ENCODE assay signal across 23 cellular contexts in the genomic region with DNA sequence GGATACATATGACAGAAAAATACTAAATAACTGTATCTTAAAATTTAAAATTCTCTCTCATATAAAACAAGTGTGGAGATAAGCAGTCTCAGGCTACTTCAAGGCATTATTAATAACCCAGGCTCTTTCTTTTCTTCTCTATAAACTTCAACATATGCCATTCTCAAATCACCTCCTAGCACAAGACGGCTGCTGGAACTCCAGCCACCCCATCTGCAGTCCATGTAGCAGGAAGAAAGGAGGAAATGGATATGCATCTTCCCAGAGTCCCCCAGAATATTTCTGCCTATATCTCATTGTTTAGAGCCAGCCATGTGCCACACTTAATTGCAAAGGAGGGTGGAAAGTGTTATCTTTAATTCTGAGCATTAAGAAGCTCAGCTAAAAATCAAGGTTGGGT. TPM values are rescaled to one million over a fixed set of nuclear protein-coding genes. Genes with fewer than 3 reads are reported as not detected.
DNase-seq lines count a peak whose midpoint lies in the region; ATAC-seq, FAIRE-seq and TF ChIP-seq lines count a peak whose summit lies in the region.
"Had no signal": no experiment of that assay in that cellular context is flagged by ENCODE, and none has a peak within 500 bp of the region (broad histone marks: within the 10 kb centered on the region; RNA-seq: fewer than 3 reads in every experiment).

No MANE protein-coding gene starts in this region.

- H2BK120ac ChIP-seq in H1 (replicated peaks; ENCODE audit: low read depth, low read length), result no peak overlapping the region

- H3K4me3 ChIP-seq in H1 (ENCODE audit: extremely low read depth in 1 of 4, insufficient read depth in 2 of 4, low read depth in 3 of 4, low read length in 4 of 4) (no peak overlapping the region), psoas muscle (no peak overlapping the region)
- H3K4me3 ChIP-seq in effector memory CD4-positive, alpha-beta T cell (ENCODE audit: insufficient read depth, low read depth, low read length, poor library complexity, severe bottlenecking), result no peak overlapping the region
- H3K4me3 ChIP-seq: A549, BLaER1, GM23248 had no signal

- no peak overlapping the region for H3K14ac ChIP-seq in H1 (ENCODE audit: insufficient read length)

- no peak overlapping the region for H3K4ac ChIP-seq in H1 (replicated peaks; ENCODE audit: insufficient read length, low read depth, low read length)

- TF ChIP-seq POLR2A in H1 (IDR thresholded peaks at IDR 0.05; ENCODE audit: control extremely low read depth in 1 of 2, low read depth in 2 of 2, low read length in 2 of 2), result no peak

- no peak overlapping the region for H4K91ac ChIP-seq in H1 (replicated peaks; ENCODE audit: insufficient read length, low read length)

- no peak overlapping the region for H3K4me2 ChIP-seq in H1 (ENCODE audit: insufficient read depth in 1 of 2, low read depth in 2 of 2, low read length in 2 of 2)
- H3K4me2 ChIP-seq: A549 had no signal

- no peaks in the 10 kb centered on the region for H3K27me3 Mint-ChIP-seq in activated T-cell treated with anti-CD3 and anti-CD28 coated beads, Interleukin-2, amount 50 U/mL, for 72 hours (ENCODE audit: low read depth)
- no peaks in the 10 kb centered on the region for H3K27me3 Mint-ChIP-seq in stimulated activated naive B cell treated with anti-CD40 and anti-IgM and Interleukin-4, amounts not matched to agents 10 μg/mL and 1 μg/mL and 100 μg/mL, for 72 hours
- H3K27me3 Mint-ChIP-seq: CD4-positive, CD25-positive, alpha-beta regulatory T cell had no signal

- TF ChIP-seq EP300 in H1 (IDR thresholded peaks at IDR 0.05; ENCODE audit: borderline replicate concordance in 1 of 2, low read depth in 2 of 2, low read length in 2 of 2), result no peak

- POLR2A ChIA-PET in H1 (lab: Charles Lee; ENCODE audit: partially characterized antibody), result no interaction called here

- no peaks in the 10 kb centered on the region for H3K36me3 Mint-ChIP-seq in activated T-cell treated with anti-CD3 and anti-CD28 coated beads, Interleukin-2, amount 50 U/mL, for 72 hours (ENCODE audit: insufficient read depth in 2 of 2)
- H3K36me3 Mint-ChIP-seq in stimulated activated naive B cell treated with anti-CD40 and anti-IgM and Interleukin-4, amounts not matched to agents 10 μg/mL and 1 μg/mL and 100 μg/mL, for 72 hours, result peaks cover 11 to 20% of the 10 kb centered on the region in 2 donors

- no peaks in the 10 kb centered on the region for H3K9me3 ChIP-seq in H1 (ENCODE audit: insufficient read depth in 2 of 2, low read depth in 1 of 2, low read length in 1 of 2)
- no peaks in the 10 kb centered on the region for H3K9me3 ChIP-seq in psoas muscle
- no peaks in the 10 kb centered on the region for H3K9me3 ChIP-seq in effector memory CD4-positive, alpha-beta T cell (ENCODE audit: control insufficient read depth, low read length)
- H3K9me3 ChIP-seq: A549, Caco-2 had no signal

- no peaks in the 10 kb centered on the region for H4K20me1 ChIP-seq in H1 (replicated peaks in 1 of 2; ENCODE audit: control insufficient read depth in 1 of 2, insufficient read depth in 2 of 2, low read length in 2 of 2)
- H4K20me1 ChIP-seq: BLaER1 had no signal

- intact Hi-C loops in psoas muscle (cut with DNase I), result loop anchor here in 1 of 2 donors (5.0 kb wide), 1 partner anchor 42 kb away; no protein-coding TSS in a partner anchor

- H3K27ac ChIP-seq in H1 (ENCODE audit: low read depth, low read length) (no peak overlapping the region), psoas muscle (peak overlapping the region; percentile 82)
- no peak overlapping the region for H3K27ac ChIP-seq in effector memory CD4-positive, alpha-beta T cell (ENCODE audit: insufficient read depth, low read length, poor library complexity, severe bottlenecking)
- H3K27ac ChIP-seq: A549, C4-2B, GM23248 had no signal

- H3K79me1 ChIP-seq in H1 (ENCODE audit: low read depth, low read length), result no peaks in the 10 kb centered on the region

- H3K56ac ChIP-seq in H1 (replicated peaks; ENCODE audit: insufficient read length, low read depth, low read length), result no peak overlapping the region

- peaks cover 0 to 4% (median 0%) of the 10 kb centered on the region in 4 experiments; a peak in 1 of 7 replicates for H3K4me1 ChIP-seq in H1 (replicated peaks in 1 of 4; ENCODE audit: control insufficient read depth in 3 of 4, insufficient read depth in 4 of 4, low read length in 3 of 4)
- peaks cover 67% of the 10 kb centered on the region for H3K4me1 ChIP-seq in psoas muscle
- H3K4me1 ChIP-seq in effector memory CD4-positive, alpha-beta T cell (ENCODE audit: control insufficient read depth, insufficient read depth, low read length, poor library complexity, severe bottlenecking), result no peaks in the 10 kb centered on the region
- H3K4me1 ChIP-seq: Caco-2 had no signal

- peaks cover 1 to 2% of the 10 kb centered on the region in 2 donors for H3K9me3 Mint-ChIP-seq in activated T-cell treated with anti-CD3 and anti-CD28 coated beads, Interleukin-2, amount 50 U/mL, for 72 hours
- peaks cover 0 to 6% of the 10 kb centered on the region in 2 donors for H3K9me3 Mint-ChIP-seq in stimulated activated naive B cell treated with anti-CD40 and anti-IgM and Interleukin-4, amounts not matched to agents 10 μg/mL and 1 μg/mL and 100 μg/mL, for 72 hours
- H3K9me3 Mint-ChIP-seq: H9 had no signal

- H4K8ac ChIP-seq in H1 (ENCODE audit: extremely low read depth, insufficient read depth, low read length), result no peak overlapping the region

- no peak overlapping the region for H2BK12ac ChIP-seq in H1 (ENCODE audit: low read depth, low read length)

- H3K27me3 ChIP-seq in H1 (replicated peaks in 1 of 4; ENCODE audit: control insufficient read depth in 3 of 4, extremely low read depth in 1 of 4, insufficient read depth in 3 of 4, low read length in 3 of 4), result no peaks in the 10 kb centered on the region
- no peaks in the 10 kb centered on the region for H3K27me3 ChIP-seq in psoas muscle (ENCODE audit: insufficient read depth in 3 of 3, low read length in 2 of 3)
- H3K27me3 ChIP-seq in effector memory CD4-positive, alpha-beta T cell (replicated peaks; ENCODE audit: control insufficient read depth, insufficient read depth, low read length, poor library complexity, severe bottlenecking), result no peaks in the 10 kb centered on the region
- H3K27me3 ChIP-seq: BLaER1 had no signal

- H3K18ac ChIP-seq in H1 (ENCODE audit: extremely low read depth, low read length), result no peak overlapping the region

- no peak overlapping the region for H3K23ac ChIP-seq in H1 (ENCODE audit: insufficient read length)

- DNase-seq in activated T-cell treated with anti-CD3 and anti-CD28 coated beads, Interleukin-2, amount 50 U/mL, for 72 hours, result no peak
- DNase-seq in activated T-cell treated with anti-CD3 and anti-CD28 coated beads, Interleukin-2, amount 50 U/mL, for 1 hour, result no peak
- DNase-seq in H1 (ENCODE audit: low read depth in 1 of 2, low spot score in 2 of 2), result no peak
- DNase-seq in psoas muscle, result no peak
- DNase-seq in stimulated activated naive B cell treated with anti-CD40 and anti-IgM and Interleukin-4, amounts not matched to agents 10 μg/mL and 1 μg/mL and 100 μg/mL, for 72 hours, result no peak
- DNase-seq in effector memory CD4-positive, alpha-beta T cell, result no peak
- DNase-seq in stimulated activated CD4-positive, alpha-beta T cell treated with anti-CD3 and anti-CD28 coated beads, Interleukin-15, amount 100 ng/mL, for 24 hours, result no peak
- DNase-seq in Ammon's horn (ENCODE audit: low spot score), result no peak
- DNase-seq: 8988T; ACHN; AML-193; Caco-2; CD4-positive, CD25-positive, alpha-beta regulatory T cell; CD8-positive, alpha-beta T cell; DMS153; DND-41; GM23248; H9 had no signal

- H3K9ac ChIP-seq in H1 (replicated peaks in 1 of 4; ENCODE audit: extremely low read depth in 1 of 4, low read depth in 3 of 4, low read length in 3 of 4), result no peak overlapping the region
- H3K9ac ChIP-seq: BLaER1, GM23248 had no signal

- FAIRE-seq in H1 (lab: Jason Lieb, UNC), result no peak
- FAIRE-seq: A549, G401.6 had no signal

- peak overlapping the region; percentile 2 for H3K27ac Mint-ChIP-seq in activated T-cell treated with anti-CD3 and anti-CD28 coated beads, Interleukin-2, amount 50 U/mL, for 72 hours
- peak overlapping the region; percentile 98 for H3K27ac Mint-ChIP-seq in stimulated activated naive B cell treated with anti-CD40 and anti-IgM and Interleukin-4, amounts not matched to agents 10 μg/mL and 1 μg/mL and 100 μg/mL, for 72 hours
- H3K27ac Mint-ChIP-seq: CD8-positive, alpha-beta T cell; H9 had no signal

- ATAC-seq in activated T-cell treated with anti-CD3 and anti-CD28 coated beads, Interleukin-2, amount 50 U/mL, for 72 hours (replicated peaks in 1 of 2), result no peak
- ATAC-seq in psoas muscle, result no peak
- ATAC-seq in stimulated activated naive B cell treated with anti-CD40 and anti-IgM and Interleukin-4, amounts not matched to agents 10 μg/mL and 1 μg/mL and 100 μg/mL, for 72 hours (replicated peaks), result no peak
- ATAC-seq: A549; CD8-positive, alpha-beta T cell; HCT116 had no signal

- no peak overlapping the region for H2BK15ac ChIP-seq in H1 (ENCODE audit: low read length)

- no peak for TF ChIP-seq CTCF in H1 (IDR thresholded peaks at IDR 0.05; ENCODE audit: control extremely low read depth in 1 of 3, insufficient read depth in 1 of 3, low read depth in 1 of 3, low read length in 3 of 3)
- no peak for TF ChIP-seq CTCF in psoas muscle (IDR thresholded peaks at IDR 0.05)

- H3K4me1 Mint-ChIP-seq in activated T-cell treated with anti-CD3 and anti-CD28 coated beads, Interleukin-2, amount 50 U/mL, for 72 hours (ENCODE audit: low read depth), result peaks cover 18% of the 10 kb centered on the region
- peaks cover 51 to 87% of the 10 kb centered on the region in 2 donors for H3K4me1 Mint-ChIP-seq in stimulated activated naive B cell treated with anti-CD40 and anti-IgM and Interleukin-4, amounts not matched to agents 10 μg/mL and 1 μg/mL and 100 μg/mL, for 72 hours

- no peak overlapping the region for H2BK5ac ChIP-seq in H1 (ENCODE audit: low read depth, low read length)

- H3K36me3 ChIP-seq in H1 (ENCODE audit: control insufficient read depth in 2 of 4, insufficient read depth in 4 of 4, low read length in 3 of 4) (no peaks in the 10 kb centered on the region), psoas muscle (ENCODE audit: insufficient read depth in 1 of 2, low read depth in 1 of 2) (no peaks in the 10 kb centered on the region)
- H3K36me3 ChIP-seq in effector memory CD4-positive, alpha-beta T cell (ENCODE audit: control insufficient read depth, insufficient read depth, low read length), result no peaks in the 10 kb centered on the region
- H3K36me3 ChIP-seq: BLaER1 had no signal

- no peak overlapping the region for H2BK20ac ChIP-seq in H1 (ENCODE audit: low read length)

- no peaks in the 10 kb centered on the region for H3K79me2 ChIP-seq in H1 (ENCODE audit: control insufficient read depth in 1 of 2, insufficient read depth in 2 of 2, low read length in 2 of 2)

- WGBS in H1 (ENCODE audit: extremely low coverage in 1 of 2, insufficient coverage in 1 of 2, insufficient read length in 1 of 2, insufficient replicate concordance in 2 of 2, low coverage in 1 of 2, low lambda C conversion rate in 2 of 2, missing lambda C conversion rate in 1 of 2), 2 experiments, result 94% methylated on average over 1 of the region's 1 CpG; no CpG with 5 or more reads in 1 of the 2 experiments
- WGBS in psoas muscle, 3 donors, result 98 to 100% (median 100%) methylated on average over 1 of the region's 1 CpG

- CTCF ChIA-PET in H1 (lab: Charles Lee; ENCODE audit: partially characterized antibody), result interaction anchor here (1.3 to 1.7 kb wide), 2 partner anchors 11 to 22 kb away, joined by 3 to 4 read pairs; no protein-coding TSS in a partner anchor

- no peaks in the 10 kb centered on the region for H3K23me2 ChIP-seq in H1 (ENCODE audit: low read depth, low read length)

- H2AFZ ChIP-seq in H1 (ENCODE audit: low read length), result no peak overlapping the region
- H2AFZ ChIP-seq: GM23248 had no signal

- no peak for TF ChIP-seq RAD21 in H1 (IDR thresholded peaks at IDR 0.05 in 1 of 2, conservative IDR thresholded peaks at IDR 0.05 in 1 of 2; ENCODE audit: low read depth in 2 of 2, low read length in 2 of 2)

- no peak overlapping the region for H4K5ac ChIP-seq in H1 (ENCODE audit: insufficient read length, low read depth, low read length)

- H3K4me3 Mint-ChIP-seq in activated T-cell treated with anti-CD3 and anti-CD28 coated beads, Interleukin-2, amount 50 U/mL, for 72 hours, result no peak overlapping the region
- H3K4me3 Mint-ChIP-seq in stimulated activated naive B cell treated with anti-CD40 and anti-IgM and Interleukin-4, amounts not matched to agents 10 μg/mL and 1 μg/mL and 100 μg/mL, for 72 hours, result no peak overlapping the region
- H3K4me3 Mint-ChIP-seq: CD4-positive, CD25-positive, alpha-beta regulatory T cell; CD8-positive, alpha-beta T cell; H9 had no signal

- H2AK5ac ChIP-seq in H1 (ENCODE audit: low read depth, low read length), result no peak overlapping the region

RNA-seq across cellular contexts. Expression of gene NEB, which starts 35.3 kb away (rescaled TPM):
- 1 to 10 TPM; 1.1 to 1.2 TPM for total RNA-seq in activated T-cell treated with anti-CD3 and anti-CD28 coated beads, Interleukin-2, amount 50 U/mL, for 72 hours
- total RNA-seq in H1 (2021; fragmentation: NEBNext Ultra II Directional; extraction: Animal tissue kit (Norgen Biotek cat#: 25700)), result 2.5 and 2.6 TPM in 2 replicates
- polyA plus RNA-seq in H1 (2011; rRNA removed) (1.4 and 1.5 TPM in 2 replicates), psoas muscle (1,000 to 10,000 TPM in 2 of 3 donors, 100 to 1,000 TPM in 1; 796 to 1,696 (median 1,565) TPM)
- 1.7 TPM for polyA plus RNA-seq in H1 (2011; cell fraction: cytosol; rRNA removed)
- polyA plus RNA-seq in H1 (2011; cell fraction: nucleus; rRNA removed), result 6.3 TPM
- 1.7 to 3.0 TPM (median 2.1 TPM) in 4 replicates for polyA plus RNA-seq in H1 (2012, experiment 1 of 2)
- polyA plus RNA-seq in H1 (2012, experiment 2 of 2), result 0.07 TPM
- 2.0 TPM for polyA plus RNA-seq in H1 (2013, experiment 1 of 2)
- 1.9 TPM for polyA plus RNA-seq in H1 (2013, experiment 2 of 2)
- 4.4 and 6.7 TPM in 2 replicates for polyA minus RNA-seq in H1 (2011; rRNA and poly(A)+ RNA removed)
- polyA minus RNA-seq in H1 (2011; cell fraction: cytosol; rRNA and poly(A)+ RNA removed), result 2.4 TPM
- 15.8 TPM for polyA minus RNA-seq in H1 (2011; cell fraction: nucleus; rRNA and poly(A)+ RNA removed)
- 1,000 to 10,000 TPM; 2,020 to 7,790 (median 5,587) TPM for total RNA-seq in psoas muscle

RNA-seq across cellular contexts. Expression of gene ARL5A, which starts 58.6 kb away (rescaled TPM):
- total RNA-seq in activated T-cell treated with anti-CD3 and anti-CD28 coated beads, Interleukin-2, amount 50 U/mL, for 72 hours, result 10 to 100 TPM; 38.4 to 46.3 TPM
- total RNA-seq in H1 (2021; fragmentation: NEBNext Ultra II Directional; extraction: Animal tissue kit (Norgen Biotek cat#: 25700)), result 74.8 and 86.3 TPM in 2 replicates
- polyA plus RNA-seq in H1 (2011; rRNA removed) (12.6 and 14.0 TPM in 2 replicates), psoas muscle (10 to 100 TPM; 11.8 to 57.5 (median 21.0) TPM)
- 23.1 TPM for polyA plus RNA-seq in H1 (2011; cell fraction: cytosol; rRNA removed)
- 16.5 TPM for polyA plus RNA-seq in H1 (2011; cell fraction: nucleus; rRNA removed)
- polyA plus RNA-seq in H1 (2012, experiment 1 of 2), result 24.4 to 46.2 TPM (median 26.6 TPM) in 4 replicates
- polyA plus RNA-seq in H1 (2012, experiment 2 of 2), result 4.0 TPM
- polyA plus RNA-seq in H1 (2013, experiment 1 of 2), result 49.2 TPM
- polyA plus RNA-seq in H1 (2013, experiment 2 of 2), result 50.5 TPM
- 30.4 and 55.5 TPM in 2 replicates for polyA minus RNA-seq in H1 (2011; rRNA and poly(A)+ RNA removed)
- polyA minus RNA-seq in H1 (2011; cell fraction: cytosol; rRNA and poly(A)+ RNA removed), result 21.1 TPM
- 64.5 TPM for polyA minus RNA-seq in H1 (2011; cell fraction: nucleus; rRNA and poly(A)+ RNA removed)
- total RNA-seq in psoas muscle, result 10 to 100 TPM; 42.5 to 71.9 (median 51.7) TPM

Comparison
In these comparisons a context has a peak if more than half of its experiments do, and no peak if none do; other contexts are left out.
1. RNA of gene NEB, which starts 35.3 kb away (total RNA-seq): 2,020 to 7,790 TPM in psoas muscle; 2.5 to 2.6 TPM in H1 and 1.1 to 1.2 TPM in activated T-cell treated with anti-CD3 and anti-CD28 coated beads, Interleukin-2, amount 50 U/mL, for 72 hours; every median in the first group is over 100 times any median in the second.